16 cellular contexts compared by ENCODE assay signal in the genomic region with DNA sequence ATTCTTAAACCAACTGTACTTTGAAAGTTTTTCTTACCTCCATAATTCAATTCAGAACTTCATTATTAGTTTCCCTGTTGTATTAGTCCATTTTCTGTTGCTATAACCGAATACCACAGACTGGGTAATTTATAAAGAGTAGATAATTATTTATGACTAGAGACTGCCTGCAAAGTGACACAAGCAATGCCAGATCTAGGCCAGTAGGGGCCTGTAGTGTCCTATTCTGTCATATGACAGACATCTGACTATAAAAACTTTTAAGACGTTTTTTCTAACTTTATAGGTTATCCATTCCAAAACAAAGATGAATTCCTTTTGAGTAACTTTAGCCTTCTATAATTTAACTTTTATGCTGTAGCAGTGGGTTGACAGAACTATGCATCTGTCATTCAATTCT.
DNase-seq lines count a peak whose midpoint lies in the region; ATAC-seq, FAIRE-seq and TF ChIP-seq lines count a peak whose summit lies in the region.
"Had no signal": no experiment of that assay in that cellular context is flagged by ENCODE, and none has a peak within 500 bp of the region (broad histone marks: within the 10 kb centered on the region; RNA-seq: fewer than 3 reads in every experiment).

No MANE protein-coding gene starts in this region.

- TF ChIP-seq RAD21 in H1 (IDR thresholded peaks at IDR 0.05 in 1 of 2, conservative IDR thresholded peaks at IDR 0.05 in 1 of 2; ENCODE audit: low read depth in 2 of 2, low read length in 2 of 2), result peak; percentile 64 to 67

- H3K14ac ChIP-seq in H1 (ENCODE audit: insufficient read length), result no peak overlapping the region

- H2BK12ac ChIP-seq in H1 (ENCODE audit: low read depth, low read length), result no peak overlapping the region

- H3K4me3 ChIP-seq in H1 (ENCODE audit: extremely low read depth in 1 of 4, insufficient read depth in 2 of 4, low read depth in 3 of 4, low read length in 4 of 4), result no peak overlapping the region
- H3K4me3 ChIP-seq: pancreas had no signal

- H3K23me2 ChIP-seq in H1 (ENCODE audit: low read depth, low read length), result no peaks in the 10 kb centered on the region

- no peaks in the 10 kb centered on the region for H3K27me3 Mint-ChIP-seq in activated T-cell treated with anti-CD3 and anti-CD28 coated beads, Interleukin-2, amount 50 U/mL, for 4 hours (ENCODE audit: low read depth)
- H3K27me3 Mint-ChIP-seq: CD4-positive, CD25-positive, alpha-beta regulatory T cell had no signal

- no peak overlapping the region for H3K4ac ChIP-seq in H1 (replicated peaks; ENCODE audit: insufficient read length, low read depth, low read length)

- no peak overlapping the region for H3K18ac ChIP-seq in H1 (ENCODE audit: extremely low read depth, low read length)

- POLR2A ChIA-PET in H1 (lab: Charles Lee; ENCODE audit: partially characterized antibody), result no interaction called here

- H3K4me2 ChIP-seq in H1 (ENCODE audit: insufficient read depth in 1 of 2, low read depth in 2 of 2, low read length in 2 of 2), result no peak overlapping the region

- H3K79me1 ChIP-seq in H1 (ENCODE audit: low read depth, low read length), result no peaks in the 10 kb centered on the region

- H3K9me3 ChIP-seq in H1 (ENCODE audit: insufficient read depth in 2 of 2, low read depth in 1 of 2, low read length in 1 of 2), result no peaks in the 10 kb centered on the region
- H3K9me3 ChIP-seq: pancreas had no signal

- in situ Hi-C loops in GM13976 (cut with MboI; ENCODE audit: low sequenced_read_pairs, unreplicated experiment), result no loop called here

- H2BK120ac ChIP-seq in H1 (replicated peaks; ENCODE audit: low read depth, low read length), result no peak overlapping the region

- no peak overlapping the region for H2BK20ac ChIP-seq in H1 (ENCODE audit: low read length)

- TF ChIP-seq POLR2A in H1 (IDR thresholded peaks at IDR 0.05; ENCODE audit: control extremely low read depth in 1 of 2, low read depth in 2 of 2, low read length in 2 of 2), result no peak

- no peak for TF ChIP-seq EP300 in H1 (IDR thresholded peaks at IDR 0.05; ENCODE audit: borderline replicate concordance in 1 of 2, low read depth in 2 of 2, low read length in 2 of 2)

- H3K4me3 Mint-ChIP-seq in activated T-cell treated with anti-CD3 and anti-CD28 coated beads, Interleukin-2, amount 50 U/mL, for 4 hours, result no peak overlapping the region
- H3K4me3 Mint-ChIP-seq: activated T-cell treated with anti-CD3 and anti-CD28 coated beads, Interleukin-2, amount 50 U/mL, for 72 hours; CD4-positive, CD25-positive, alpha-beta regulatory T cell had no signal

- WGBS in H1 (ENCODE audit: extremely low coverage in 1 of 2, insufficient coverage in 1 of 2, insufficient read length in 1 of 2, insufficient replicate concordance in 2 of 2, low coverage in 1 of 2, low lambda C conversion rate in 2 of 2, missing lambda C conversion rate in 1 of 2), 2 experiments, result 53% methylated on average over 2 of the region's 2 CpGs; no CpG with 5 or more reads in 1 of the 2 experiments

- peaks cover 3% of the 10 kb centered on the region for H3K9me3 Mint-ChIP-seq in activated T-cell treated with anti-CD3 and anti-CD28 coated beads, Interleukin-2, amount 50 U/mL, for 4 hours

- no peaks in the 10 kb centered on the region for H3K79me2 ChIP-seq in H1 (ENCODE audit: control insufficient read depth in 1 of 2, insufficient read depth in 2 of 2, low read length in 2 of 2)

- H3K23ac ChIP-seq in H1 (ENCODE audit: insufficient read length), result no peak overlapping the region

- H2AFZ ChIP-seq in H1 (ENCODE audit: low read length), result no peak overlapping the region

- H2BK15ac ChIP-seq in H1 (ENCODE audit: low read length), result no peak overlapping the region

- no peak overlapping the region for H3K56ac ChIP-seq in H1 (replicated peaks; ENCODE audit: insufficient read length, low read depth, low read length)

- TF ChIP-seq CTCF in 22Rv1 (IDR thresholded peaks at IDR 0.05), result peak; percentile 67
- TF ChIP-seq CTCF in H1 (IDR thresholded peaks at IDR 0.05; ENCODE audit: control extremely low read depth in 1 of 3, insufficient read depth in 1 of 3, low read depth in 1 of 3, low read length in 3 of 3), result peak in 2 of 3 experiments; percentile 36 to 49; a peak in 2 of 4 replicates
- TF ChIP-seq CTCF in GM13976 (IDR thresholded peaks at IDR 0.05; ENCODE audit: borderline replicate concordance, control extremely low read depth, extremely low read depth, insufficient read depth, missing control alignments), result no peak

- no peaks in the 10 kb centered on the region for H4K20me1 ChIP-seq in H1 (replicated peaks in 1 of 2; ENCODE audit: control insufficient read depth in 1 of 2, insufficient read depth in 2 of 2, low read length in 2 of 2)

- H4K91ac ChIP-seq in H1 (replicated peaks; ENCODE audit: insufficient read length, low read length), result no peak overlapping the region

- H4K8ac ChIP-seq in H1 (ENCODE audit: extremely low read depth, insufficient read depth, low read length), result no peak overlapping the region

- no peak overlapping the region for H3K9ac ChIP-seq in H1 (replicated peaks in 1 of 4; ENCODE audit: extremely low read depth in 1 of 4, low read depth in 3 of 4, low read length in 3 of 4)

- H2AK5ac ChIP-seq in H1 (ENCODE audit: low read depth, low read length), result no peak overlapping the region

- FAIRE-seq in H1 (lab: Jason Lieb, UNC), result no peak
- FAIRE-seq: HTR-8/SVneo had no signal

- DNase-seq in EL, result peak; percentile 19
- peak; percentile 7 for DNase-seq in NCI-H460 (ENCODE audit: extremely low read depth, low read depth)
- no peak for DNase-seq in H1 (ENCODE audit: low read depth in 1 of 2, low spot score in 2 of 2)
- no peak for DNase-seq in midbrain (lab: John Stamatoyannopoulos, UW)
- DNase-seq in GM13976 (ENCODE audit: low spot score), result no peak
- DNase-seq in SKM-1 treated with dmso at 0.1 percent for 144 hours (lab: John Stamatoyannopoulos, UW; ENCODE audit: unreplicated experiment), result no peak
- DNase-seq in activated T-cell treated with anti-CD3 and anti-CD28 coated beads, Interleukin-2, amount 50 U/mL, for 4 hours, result no peak
- DNase-seq: activated T-cell treated with anti-CD3 and anti-CD28 coated beads, Interleukin-2, amount 50 U/mL, for 72 hours; caudate nucleus; CD4-positive, CD25-positive, alpha-beta regulatory T cell; NCI-H187; pancreas; stimulated activated CD4-positive, alpha-beta T cell treated with anti-CD3 and anti-CD28 coated beads, Interleukin-4, amount 100 ng/mL, for 1 hour; WERI-Rb-1 had no signal

- H3K27me3 ChIP-seq in H1 (replicated peaks in 1 of 4; ENCODE audit: control insufficient read depth in 3 of 4, extremely low read depth in 1 of 4, insufficient read depth in 3 of 4, low read length in 3 of 4), result no peaks in the 10 kb centered on the region

- no peak overlapping the region for H4K5ac ChIP-seq in H1 (ENCODE audit: insufficient read length, low read depth, low read length)

- ATAC-seq in activated T-cell treated with anti-CD3 and anti-CD28 coated beads, Interleukin-2, amount 50 U/mL, for 4 hours, result no peak
- ATAC-seq: activated T-cell treated with anti-CD3 and anti-CD28 coated beads, Interleukin-2, amount 50 U/mL, for 72 hours; pancreas had no signal

- H3K36me3 Mint-ChIP-seq in activated T-cell treated with anti-CD3 and anti-CD28 coated beads, Interleukin-2, amount 50 U/mL, for 4 hours (ENCODE audit: insufficient read depth), result no peaks in the 10 kb centered on the region
- H3K36me3 Mint-ChIP-seq: CD4-positive, CD25-positive, alpha-beta regulatory T cell had no signal

- H3K27ac ChIP-seq in 22Rv1, result no peak overlapping the region
- H3K27ac ChIP-seq in H1 (ENCODE audit: low read depth, low read length), result no peak overlapping the region
- H3K27ac ChIP-seq: pancreas, WERI-Rb-1 had no signal

- H2BK5ac ChIP-seq in H1 (ENCODE audit: low read depth, low read length), result no peak overlapping the region

- H3K4me1 Mint-ChIP-seq in activated T-cell treated with anti-CD3 and anti-CD28 coated beads, Interleukin-2, amount 50 U/mL, for 4 hours (ENCODE audit: low read depth), result no peaks in the 10 kb centered on the region
- H3K4me1 Mint-ChIP-seq: CD4-positive, CD25-positive, alpha-beta regulatory T cell had no signal

- CTCF ChIA-PET in H1 (lab: Charles Lee; ENCODE audit: partially characterized antibody), result interaction anchor here (0.6 to 1.7 kb wide), 4 partner anchors 12 to 1979 kb away, joined by 3 to 5 read pairs (median 4); no protein-coding TSS in a partner anchor

- H3K4me1 ChIP-seq in H1 (replicated peaks in 1 of 4; ENCODE audit: control insufficient read depth in 3 of 4, insufficient read depth in 4 of 4, low read length in 3 of 4), result no peaks in the 10 kb centered on the region
- H3K4me1 ChIP-seq: pancreas had no signal

- no peaks in the 10 kb centered on the region for H3K36me3 ChIP-seq in H1 (ENCODE audit: control insufficient read depth in 2 of 4, insufficient read depth in 4 of 4, low read length in 3 of 4)
- H3K36me3 ChIP-seq: pancreas, WERI-Rb-1 had no signal

TF ChIP-seq in H1, 55 proteins besides CTCF, POLR2A, EP300 and RAD21:
- TF ChIP-seq EZH2 (IDR thresholded peaks at IDR 0.05; ENCODE audit: low read depth, low read length, severe bottlenecking), result no peak
- TF ChIP-seq KDM1A (IDR thresholded peaks at IDR 0.05; ENCODE audit: borderline replicate concordance, low read length), result no peak
- TF ChIP-seq RXRA (IDR thresholded peaks at IDR 0.05; ENCODE audit: insufficient read depth, low read depth, low read length), result no peak
- TF ChIP-seq TAF1 (IDR thresholded peaks at IDR 0.05; ENCODE audit: low read depth, low read length), result no peak
- no peak for TF ChIP-seq JUND (IDR thresholded peaks at IDR 0.05; ENCODE audit: low read length)

Comparison
In these comparisons a context has a peak if more than half of its experiments do, and no peak if none do; other contexts are left out.
1. DNase-seq: peak in EL (single experiment) and NCI-H460 (single experiment); none in H1 (0 of 2), midbrain (single experiment), GM13976 (single experiment), SKM-1 treated with dmso at 0.1 percent for 144 hours (single experiment) and activated T-cell treated with anti-CD3 and anti-CD28 coated beads, Interleukin-2, amount 50 U/mL, for 4 hours (single experiment).